Comparison of ENCODE assay signal across 11 cellular contexts in genomic region chr9:114893221-114893620, GRCh38. TPM values are rescaled to one million over a fixed set of nuclear protein-coding genes. Genes with fewer than 3 reads are reported as not detected.
DNase-seq lines count a peak whose midpoint lies in the region; ATAC-seq lines count a peak whose summit lies in the region.
"Had no signal": no experiment of that assay in that cellular context is flagged by ENCODE, and none has a peak within 500 bp of the region (broad histone marks: within the 10 kb centered on the region; RNA-seq: fewer than 3 reads in every experiment).

No MANE protein-coding gene starts in this region.

- H3K27ac Mint-ChIP-seq in activated naive CD4-positive, alpha-beta T cell treated with anti-CD3 and anti-CD28 coated beads for 36 hours, result peak overlapping the region; percentile 85
- peak overlapping the region in 2 of 3 donors; percentile 81 for H3K27ac Mint-ChIP-seq in IgD-negative memory B cell
- H3K27ac Mint-ChIP-seq in activated naive CD8-positive, alpha-beta T cell treated with anti-CD3 and anti-CD28 coated beads for 36 hours, result peak overlapping the region; percentile 86
- H3K27ac Mint-ChIP-seq in stimulated activated naive CD8-positive, alpha-beta T cell treated with anti-CD3 and anti-CD28 coated beads, Interleukin-15, amount 100 ng/mL, for 72 hours, result peak overlapping the region; percentile 82 to 98

- DNase-seq in activated naive CD4-positive, alpha-beta T cell treated with anti-CD3 and anti-CD28 coated beads for 36 hours, result no peak
- DNase-seq in activated naive CD4-positive, alpha-beta T cell (lab: John Stamatoyannopoulos, UW), result no peak
- DNase-seq in activated naive CD8-positive, alpha-beta T cell treated with anti-CD3 and anti-CD28 coated beads for 36 hours, result no peak
- DNase-seq in stimulated activated naive CD8-positive, alpha-beta T cell treated with anti-CD3 and anti-CD28 coated beads, Interleukin-15, amount 100 ng/mL, for 72 hours, result no peak
- DNase-seq in globus pallidus (ENCODE audit: low spot score) (no peak), OCI-M2 (lab: John Stamatoyannopoulos, UW; ENCODE audit: unreplicated experiment) (no peak)
- DNase-seq: left colon had no signal

- no peak for ATAC-seq in stimulated activated naive CD8-positive, alpha-beta T cell treated with anti-CD3 and anti-CD28 coated beads, Interleukin-15, amount 100 ng/mL, for 72 hours
- no peak for ATAC-seq in HG03025 (IDR thresholded peaks at IDR 0.05; ENCODE audit: low FRiP score, unreplicated experiment)
- ATAC-seq: left colon had no signal

- H3K36me3 Mint-ChIP-seq in activated naive CD4-positive, alpha-beta T cell treated with anti-CD3 and anti-CD28 coated beads for 36 hours (ENCODE audit: low read depth), result peaks cover 8% of the 10 kb centered on the region
- H3K36me3 Mint-ChIP-seq in IgD-negative memory B cell, result no peaks in the 10 kb centered on the region
- peaks cover 35% of the 10 kb centered on the region for H3K36me3 Mint-ChIP-seq in activated naive CD8-positive, alpha-beta T cell treated with anti-CD3 and anti-CD28 coated beads for 36 hours

- H3K4me3 Mint-ChIP-seq in activated naive CD4-positive, alpha-beta T cell treated with anti-CD3 and anti-CD28 coated beads for 36 hours, result no peak overlapping the region
- H3K4me3 Mint-ChIP-seq in IgD-negative memory B cell, result peak overlapping the region in 3 of 4 donors; percentile 31 to 67 (median 66)
- no peak overlapping the region for H3K4me3 Mint-ChIP-seq in activated naive CD8-positive, alpha-beta T cell treated with anti-CD3 and anti-CD28 coated beads for 36 hours
- H3K4me3 Mint-ChIP-seq in stimulated activated naive CD8-positive, alpha-beta T cell treated with anti-CD3 and anti-CD28 coated beads, Interleukin-15, amount 100 ng/mL, for 72 hours, result peak overlapping the region in 1 of 2 donors; percentile 53
- H3K4me3 Mint-ChIP-seq: nephron had no signal

- CTCF ChIA-PET in activated naive CD4-positive, alpha-beta T cell treated with anti-CD3 and anti-CD28 coated beads for 36 hours (lab: Charles Lee), result interaction anchor here (0.9 to 1.9 kb wide), 3 partner anchors 16 to 211 kb away, joined by 3 to 6 read pairs (median 4); partner anchors contain the start of gene TEX48

- no peaks in the 10 kb centered on the region for H3K27me3 Mint-ChIP-seq in activated naive CD4-positive, alpha-beta T cell treated with anti-CD3 and anti-CD28 coated beads for 36 hours (ENCODE audit: low read depth)
- peaks cover 2% of the 10 kb centered on the region for H3K27me3 Mint-ChIP-seq in IgD-negative memory B cell
- no peaks in the 10 kb centered on the region for H3K27me3 Mint-ChIP-seq in activated naive CD8-positive, alpha-beta T cell treated with anti-CD3 and anti-CD28 coated beads for 36 hours
- H3K27me3 Mint-ChIP-seq in stimulated activated naive CD8-positive, alpha-beta T cell treated with anti-CD3 and anti-CD28 coated beads, Interleukin-15, amount 100 ng/mL, for 72 hours, result no peaks in the 10 kb centered on the region

- peaks cover 2% of the 10 kb centered on the region for H3K9me3 Mint-ChIP-seq in activated naive CD4-positive, alpha-beta T cell treated with anti-CD3 and anti-CD28 coated beads for 36 hours
- peaks cover 0 to 3% (median 0%) of the 10 kb centered on the region in 3 donors for H3K9me3 Mint-ChIP-seq in IgD-negative memory B cell
- peaks cover 12% of the 10 kb centered on the region for H3K9me3 Mint-ChIP-seq in activated naive CD8-positive, alpha-beta T cell treated with anti-CD3 and anti-CD28 coated beads for 36 hours
- H3K9me3 Mint-ChIP-seq in stimulated activated naive CD8-positive, alpha-beta T cell treated with anti-CD3 and anti-CD28 coated beads, Interleukin-15, amount 100 ng/mL, for 72 hours, result peaks cover 11 to 14% of the 10 kb centered on the region in 2 donors

- intact Hi-C loops in activated naive CD4-positive, alpha-beta T cell treated with anti-CD3 and anti-CD28 coated beads for 36 hours (cut with micrococcal nuclease), result loop anchor here (1.0 to 10.0 kb wide), 7 partner anchors 8 to 408 kb away; partner anchors contain the start of gene TNFSF15

- H3K4me1 Mint-ChIP-seq in activated naive CD4-positive, alpha-beta T cell treated with anti-CD3 and anti-CD28 coated beads for 36 hours (ENCODE audit: low read depth), result peaks cover 72% of the 10 kb centered on the region
- peaks cover 30 to 45% (median 35%) of the 10 kb centered on the region in 3 donors for H3K4me1 Mint-ChIP-seq in IgD-negative memory B cell
- H3K4me1 Mint-ChIP-seq in activated naive CD8-positive, alpha-beta T cell treated with anti-CD3 and anti-CD28 coated beads for 36 hours, result peaks cover 67% of the 10 kb centered on the region
- peaks cover 72% of the 10 kb centered on the region for H3K4me1 Mint-ChIP-seq in stimulated activated naive CD8-positive, alpha-beta T cell treated with anti-CD3 and anti-CD28 coated beads, Interleukin-15, amount 100 ng/mL, for 72 hours

RNA-seq across cellular contexts. Expression of gene TNFSF8, which starts 37.2 kb away (rescaled TPM):
- total RNA-seq in activated naive CD4-positive, alpha-beta T cell treated with anti-CD3 and anti-CD28 coated beads for 36 hours, result 10 to 100 TPM; 25.9 to 26.4 TPM
- 3.5 TPM for polyA plus RNA-seq in IgD-negative memory B cell
- 10 to 100 TPM; 57.3 to 59.9 TPM for total RNA-seq in activated naive CD8-positive, alpha-beta T cell treated with anti-CD3 and anti-CD28 coated beads for 36 hours
- total RNA-seq: glomerular endothelial cell had no signal

Comparison
In these comparisons a context has a peak if more than half of its experiments do, and no peak if none do; other contexts are left out.
1. H3K4me3 Mint-ChIP-seq: peak in IgD-negative memory B cell (3 of 4); none in activated naive CD4-positive, alpha-beta T cell treated with anti-CD3 and anti-CD28 coated beads for 36 hours (single experiment) and activated naive CD8-positive, alpha-beta T cell treated with anti-CD3 and anti-CD28 coated beads for 36 hours (single experiment).
2. Peak in every context shown above with its lines, with median percentiles within 50 percentile points of each other: H3K27ac Mint-ChIP-seq.